ENCODE assay signal across 8 cellular contexts in genomic region chr7:152434511-152435383, GRCh38. TPM values are rescaled to one million over a fixed set of nuclear protein-coding genes. Genes with fewer than 3 reads are reported as not detected.
DNase-seq lines count a peak whose midpoint lies in the region; ATAC-seq, FAIRE-seq and TF ChIP-seq lines count a peak whose summit lies in the region.
"Not testable (repeated sequence)": the region's sequence is repeated elsewhere in the genome, so short reads cannot be mapped to it uniquely, and the experiment has no call there.

No MANE protein-coding gene starts in this region.

- H3K27me3 Mint-ChIP-seq in neural progenitor cell (ENCODE audit: insufficient read depth, low read depth); stimulated activated naive CD8-positive, alpha-beta T cell treated with anti-CD3 and anti-CD28 coated beads, Interleukin-15, amount 100 ng/mL, for 72 hours: not testable (repeated sequence)

- POLR2A ChIA-PET in K562 (lab: Yijun Ruan, JAX), result interaction anchor here (1.7 to 2.0 kb wide), 2 partner anchors 35 to 71 kb away, joined by 5 to 6 read pairs; no protein-coding TSS in a partner anchor

- H3K4me3 ChIP-seq in HAP-1 (peak overlapping the region; percentile 90), K562 (peak overlapping the region; percentile 97), neural progenitor cell (peak overlapping the region; percentile 99)

- H3K27ac Mint-ChIP-seq in neural progenitor cell, result peak overlapping the region; percentile 2
- peak overlapping the region; percentile 76 to 98 for H3K27ac Mint-ChIP-seq in stimulated activated naive CD8-positive, alpha-beta T cell treated with anti-CD3 and anti-CD28 coated beads, Interleukin-15, amount 100 ng/mL, for 72 hours

- not testable (repeated sequence) for H3K36me3 ChIP-seq in HAP-1 (replicated peaks); K562 (ENCODE audit: control insufficient read depth, insufficient read depth, low read length); neural progenitor cell

- not testable (repeated sequence) for H3K9me3 Mint-ChIP-seq in neural progenitor cell; stimulated activated naive CD8-positive, alpha-beta T cell treated with anti-CD3 and anti-CD28 coated beads, Interleukin-15, amount 100 ng/mL, for 72 hours

- H3K4me1 ChIP-seq in HAP-1, result not testable (repeated sequence)
- H3K4me1 ChIP-seq in K562 (replicated peaks in 1 of 2; ENCODE audit: control insufficient read depth in 2 of 2, insufficient read depth in 2 of 2, low read length in 2 of 2) (peaks cover 15 to 18% of the 10 kb centered on the region in 2 experiments; a peak in 4 of 5 replicates), neural progenitor cell (peaks cover 26% of the 10 kb centered on the region)

- not testable (repeated sequence) for TF ChIP-seq POLR2A in K562 (conservative IDR thresholded peaks at IDR 0.05)

- intact Hi-C loops in K562 (cut with micrococcal nuclease), result loop anchor here (2.0 to 5.0 kb wide), 2 partner anchors 62 to 94 kb away; no protein-coding TSS in a partner anchor
- intact Hi-C loops in left cardiac atrium (cut with DNase I), result not testable (repeated sequence)

- FAIRE-seq in K562 (lab: Jason Lieb, UNC), result peak; percentile 68

- not testable (repeated sequence) for H3K36me3 Mint-ChIP-seq in neural progenitor cell

- not testable (repeated sequence) for H3K27me3 ChIP-seq in HAP-1 (ENCODE audit: low read depth); K562 (ENCODE audit: control insufficient read depth in 2 of 2, insufficient read depth in 2 of 2, low read length in 2 of 2)
- peaks cover 11% of the 10 kb centered on the region for H3K27me3 ChIP-seq in neural progenitor cell

- H3F3A ChIP-seq in neural progenitor cell (ENCODE audit: low read depth), result peaks cover 23% of the 10 kb centered on the region

- H2AFZ ChIP-seq in K562 (ENCODE audit: low read depth, low read length), result peak overlapping the region; percentile 53
- not testable (repeated sequence) for H2AFZ ChIP-seq in neural progenitor cell (replicated peaks)

- in situ Hi-C loops in HAP-1 (cut with MboI; ENCODE audit: low sequenced_read_pairs); K562 (cut with MboI): not testable (repeated sequence)

- not testable (repeated sequence) for H3K9me3 ChIP-seq in HAP-1; K562 (replicated peaks; ENCODE audit: control insufficient read depth, insufficient read depth, low read depth, low read length); neural progenitor cell (ENCODE audit: low read depth)

- not testable (repeated sequence) for BruUV-seq in K562 (replicated peaks; lab: Mats Ljungman, UMichigan)

- H3K9me1 ChIP-seq in K562 (ENCODE audit: control insufficient read depth, insufficient read depth, low read length), result not testable (repeated sequence)

- not testable (repeated sequence) for TF ChIP-seq EP300 in K562 (IDR thresholded peaks at IDR 0.05; ENCODE audit: low read length)

- TF ChIP-seq RAD21 in K562 (CRISPR knock-in tag; conservative IDR thresholded peaks at IDR 0.05 in 1 of 2, IDR thresholded peaks at IDR 0.05 in 1 of 2), result not testable (repeated sequence)

- DNase-seq in DMS53 (lab: John Stamatoyannopoulos, UW) (peak; percentile 70), HAP-1 (ENCODE audit: low spot score in 2 of 2) (peak in 1 of 2 experiments; percentile 56), NAMALWA (ENCODE audit: low spot score) (peak; percentile 89), K562 (ENCODE audit: extremely low read depth in 1 of 4, low spot score in 3 of 4) (peak in 2 of 4 experiments; percentile 11 to 65), left cardiac atrium (peak; percentile 40), neural progenitor cell (ENCODE audit: low spot score) (peak; percentile 61)
- DNase-seq in activated CD4-positive, CD25-positive, alpha-beta regulatory T cell treated with anti-CD3 and anti-CD28 coated beads, Interleukin-2, amount 50 U/mL, for 16 hours (ENCODE audit: low read depth, low spot score), result peak; percentile 9
- peak; percentile 47 to 50 for DNase-seq in stimulated activated naive CD8-positive, alpha-beta T cell treated with anti-CD3 and anti-CD28 coated beads, Interleukin-15, amount 100 ng/mL, for 72 hours

- H3K9ac ChIP-seq in K562 (ENCODE audit: insufficient read depth in 1 of 2, low read depth in 2 of 2, low read length in 2 of 2), result peak overlapping the region; percentile 91 to 93
- H3K9ac ChIP-seq in neural progenitor cell, result peak overlapping the region; percentile 55

- under 1% methylated on average over 58 of the region's 58 CpGs for WGBS in K562 (ENCODE audit: insufficient coverage, low coverage, missing lambda C conversion rate)

- peak overlapping the region; percentile 94 for H3K27ac ChIP-seq in K562 (ENCODE audit: extremely low read depth, low read depth, low read length)
- H3K27ac ChIP-seq in neural progenitor cell, result not testable (repeated sequence)

- H3K4me1 Mint-ChIP-seq in neural progenitor cell, result peaks cover 28% of the 10 kb centered on the region
- peaks cover 36% of the 10 kb centered on the region for H3K4me1 Mint-ChIP-seq in stimulated activated naive CD8-positive, alpha-beta T cell treated with anti-CD3 and anti-CD28 coated beads, Interleukin-15, amount 100 ng/mL, for 72 hours

- CTCF ChIA-PET in K562 (lab: Yijun Ruan, JAX; ENCODE audit: low intra/inter-chr PET ratio), result not testable (repeated sequence)

- not testable (repeated sequence) for TF ChIP-seq CTCF in K562 (IDR thresholded peaks at IDR 0.05 in 2 of 3, conservative IDR thresholded peaks at IDR 0.05 in 1 of 3; ENCODE audit: insufficient read depth in 2 of 3, low read depth in 1 of 3, low read length in 3 of 3); neural progenitor cell (IDR thresholded peaks at IDR 0.05)

- H3K4me2 ChIP-seq in K562 (ENCODE audit: insufficient read depth, low read length) (peak overlapping the region; percentile 97), neural progenitor cell (peak overlapping the region; percentile 91)

- H4K20me1 ChIP-seq in K562 (replicated peaks; ENCODE audit: control insufficient read depth, insufficient read depth, low read length) (peaks cover 11% of the 10 kb centered on the region; the same call in 1 of the 2 replicates), neural progenitor cell (ENCODE audit: low read depth) (peaks cover 50% of the 10 kb centered on the region)

- H3K79me2 ChIP-seq in K562 (ENCODE audit: control insufficient read depth, insufficient read depth, low read length) (peaks cover 59% of the 10 kb centered on the region), neural progenitor cell (ENCODE audit: low read depth) (peaks cover 55% of the 10 kb centered on the region)

- ATAC-seq in K562 (peak; percentile 32), left cardiac atrium (peak in 1 of 2 donors; percentile 50)
- ATAC-seq in stimulated activated naive CD8-positive, alpha-beta T cell treated with anti-CD3 and anti-CD28 coated beads, Interleukin-15, amount 100 ng/mL, for 72 hours, result peak; percentile 43

- peak overlapping the region; percentile 96 for H3K4me3 Mint-ChIP-seq in neural progenitor cell
- peak overlapping the region; percentile 79 to 97 for H3K4me3 Mint-ChIP-seq in stimulated activated naive CD8-positive, alpha-beta T cell treated with anti-CD3 and anti-CD28 coated beads, Interleukin-15, amount 100 ng/mL, for 72 hours

TF ChIP-seq in K562, 482 proteins besides CTCF, POLR2A, EP300 and RAD21 (continues in another document):
- TF ChIP-seq MAZ (CRISPR knock-in tag; conservative IDR thresholded peaks at IDR 0.05 in 1 of 2, IDR thresholded peaks at IDR 0.05 in 1 of 2), result peak in 1 of 2 experiments; percentile 8; a peak in 1 of 4 replicates

RNA-seq across cellular contexts. Expression of gene KMT2C, which starts 1.1 kb away (rescaled TPM):
- 166 and 463 TPM in 2 replicates for total RNA-seq in K562 (2011; cell fraction: chromatin; rRNA removed; ENCODE audit: low replicate concordance)
- total RNA-seq in K562 (2011; cell fraction: nucleolus; rRNA removed), result 68.5 and 102 TPM in 2 replicates
- total RNA-seq in K562 (2011; cell fraction: nucleoplasm; rRNA removed), result 172 and 242 TPM in 2 replicates
- total RNA-seq in K562 (2014; rRNA removed), result 28.5 and 35.6 TPM in 2 replicates
- total RNA-seq in K562 (2014; rRNA removed; fragmentation: Illumina TruSeq; extraction: Trizol), result 35.8 and 36.2 TPM in 2 replicates
- 34.4 and 36.6 TPM in 2 replicates for total RNA-seq in K562 (2015; rRNA removed; fragmentation: Illumina TruSeq; extraction: Trizol)
- total RNA-seq in K562 (2021), result 62.1 and 67.8 TPM in 2 replicates
- 18.3 and 18.9 TPM in 2 replicates for polyA plus RNA-seq in K562 (2011; rRNA removed)
- 11.3 and 15.9 TPM in 2 replicates for polyA plus RNA-seq in K562 (2011; cell fraction: cytosol; rRNA removed)
- 55.9 and 66.9 TPM in 2 replicates for polyA plus RNA-seq in K562 (2011; cell fraction: nucleus; rRNA removed)
- 13.2 and 15.7 TPM in 2 replicates for polyA plus RNA-seq in K562 (2012)
- polyA plus RNA-seq in K562 (2014; fragmentation: Illumina TruSeq; extraction: Trizol), result 27.1 and 27.3 TPM in 2 replicates
- 10 to 100 TPM in 1 of 2 experiments, 1 to 10 TPM in 1; 4.9 to 13.0 TPM for polyA plus RNA-seq in K562 (2014; fragmentation: Nextera tagmentation; extraction: Ambion mirVana)
- 19.4 and 21.4 TPM in 2 replicates for polyA plus RNA-seq in K562 (2014; rRNA removed)
- polyA minus RNA-seq in K562 (2011; rRNA and poly(A)+ RNA removed), result 118 and 126 TPM in 2 replicates
- 40.0 and 46.3 TPM in 2 replicates for polyA minus RNA-seq in K562 (2011; cell fraction: cytosol; rRNA and poly(A)+ RNA removed)
- polyA minus RNA-seq in K562 (2011; cell fraction: nucleus; rRNA and poly(A)+ RNA removed), result 89.1 and 146 TPM in 2 replicates
- 10 to 100 TPM; 42.5 to 43.3 TPM for total RNA-seq in left cardiac atrium
- 25.7 and 26.4 TPM in 2 replicates for total RNA-seq in neural progenitor cell (ENCODE audit: low replicate concordance)
